ENCODE assay signal across 21 cellular contexts in the genomic region with DNA sequence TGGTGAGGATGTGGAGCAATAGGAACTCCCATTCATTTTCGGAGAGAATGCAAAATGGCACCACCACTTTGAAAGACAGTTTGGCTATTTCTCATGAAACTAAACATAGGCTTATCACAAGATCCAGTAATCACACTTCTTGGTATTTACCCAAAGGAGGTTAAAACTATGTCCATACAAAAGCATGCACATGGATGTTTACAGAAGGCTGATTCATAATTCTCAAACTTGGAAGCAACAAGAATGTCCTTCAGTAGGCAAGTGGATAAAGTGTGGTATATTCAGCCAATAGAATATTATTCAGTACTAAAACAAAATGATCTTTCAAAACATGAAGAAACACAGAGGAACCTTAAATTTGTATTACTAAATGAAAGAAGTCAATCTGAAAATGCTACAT.
"Had no signal": no experiment of that assay in that cellular context is flagged by ENCODE, and none has a peak within 500 bp of the region (broad histone marks: within the 10 kb centered on the region; RNA-seq: fewer than 3 reads in every experiment).

No MANE protein-coding gene starts in this region.

- H3K4me1 ChIP-seq: breast epithelium, esophagus muscularis mucosa, gastroesophageal sphincter, heart left ventricle, psoas muscle, tibial artery had no signal

- H3K36me3 ChIP-seq: breast epithelium, esophagus muscularis mucosa, gastroesophageal sphincter, heart left ventricle, ovary, tibial artery had no signal

- DNase-seq: activated CD4-positive, alpha-beta T cell treated with anti-CD3 and anti-CD28 coated beads, Interleukin-2, amount 10 ng/mL, durations not matched to agents 24 days and 14 days; activated CD8-positive, alpha-beta T cell treated with anti-CD3 and anti-CD28 coated beads, Interleukin-2, amount 10 ng/mL, durations not matched to agents 7 days and 5 days; activated naive CD4-positive, alpha-beta T cell treated with Interleukin-2 at 50 U/mL for 16 hours; activated naive CD8-positive, alpha-beta T cell treated with anti-CD3 and anti-CD28 coated beads, Interleukin-2, amount 10 ng/mL, durations not matched to agents 7 days and 5 days; activated T-cell treated with anti-CD3 and anti-CD28 coated beads, Interleukin-2, amount 50 U/mL, for 24 hours; aorta; cerebellar nuclear complex; effector CD4-positive, alpha-beta T cell; heart left ventricle; kidney glomerular epithelial cell; left ventricle myocardium superior; naive B cell; ovary; psoas muscle; right cardiac atrium; stimulated activated naive CD8-positive, alpha-beta T cell treated with anti-CD3 and anti-CD28 coated beads, Interleukin-15, Interleukin-2, amounts not matched to agents 100 U/mL and 50 U/mL, for 24 hours; substantia nigra; tibial artery had no signal

- H3K9me3 ChIP-seq: gastroesophageal sphincter, ovary, psoas muscle, tibial artery had no signal

- ATAC-seq: activated CD8-positive, alpha-beta T cell treated with anti-CD3 and anti-CD28 coated beads, Interleukin-2, amount 10 ng/mL, durations not matched to agents 7 days and 5 days; gastroesophageal sphincter; heart left ventricle; left ventricle myocardium superior; psoas muscle; right cardiac atrium; stimulated activated naive CD8-positive, alpha-beta T cell treated with anti-CD3 and anti-CD28 coated beads, Interleukin-15, Interleukin-2, amounts not matched to agents 100 U/mL and 50 U/mL, for 24 hours had no signal

- H3K27ac ChIP-seq: breast epithelium, esophagus muscularis mucosa, gastroesophageal sphincter, heart left ventricle, ovary, psoas muscle, tibial artery had no signal

- H3K4me3 ChIP-seq: breast epithelium, esophagus muscularis mucosa, gastroesophageal sphincter, heart left ventricle, ovary, psoas muscle, tibial artery had no signal

- H3K27me3 ChIP-seq: breast epithelium, gastroesophageal sphincter, heart left ventricle, ovary, tibial artery had no signal
